In genomic region chr3:18111702-18112311, GRCh38 we compare ENCODE assay signal across 8 cellular contexts.
DNase-seq lines count a peak whose midpoint lies in the region; ATAC-seq and TF ChIP-seq lines count a peak whose summit lies in the region.

No MANE protein-coding gene starts in this region.

- peaks cover 5% of the 10 kb centered on the region; the same call in 1 of the 2 replicates for H3K9me2 ChIP-seq in GM23338 (ENCODE audit: insufficient read depth)

- no peak overlapping the region for H3K4me2 ChIP-seq in GM23338

- H3K9me3 ChIP-seq in breast epithelium = no peaks in the 10 kb centered on the region

- H3K27ac Mint-ChIP-seq in MCF 10A (ENCODE audit: low read depth, unreplicated experiment) (no peak overlapping the region), GM23338 (no peak overlapping the region)
- H3K27ac Mint-ChIP-seq in stimulated activated naive CD8-positive, alpha-beta T cell treated with anti-CD3 and anti-CD28 coated beads, Interleukin-15, amount 100 ng/mL, for 72 hours = peak overlapping the region; percentile 19 to 95

- H3K27me3 ChIP-seq in breast epithelium (no peaks in the 10 kb centered on the region), GM23338 (ENCODE audit: insufficient read depth) (no peaks in the 10 kb centered on the region)

- DNase-seq in MCF 10A (ENCODE audit: unreplicated experiment) = peak; percentile 4
- DNase-seq in breast epithelium (ENCODE audit: low spot score in 2 of 2) = no peak
- DNase-seq in GM23338 (ENCODE audit: low spot score) = peak; percentile 21
- DNase-seq in KG1 (lab: John Stamatoyannopoulos, UW) = peak; percentile 55
- peak; percentile 23 for DNase-seq in amniotic stem cell (lab: John Stamatoyannopoulos, UW)
- DNase-seq in stimulated activated naive CD8-positive, alpha-beta T cell treated with anti-CD3 and anti-CD28 coated beads, Interleukin-15, amount 100 ng/mL, for 72 hours = no peak
- DNase-seq in cerebellum (ENCODE audit: low spot score) = no peak
- no peak for DNase-seq in GF-D8 (lab: John Stamatoyannopoulos, UW)

- peak; percentile 71 for ATAC-seq in GM23338
- ATAC-seq in stimulated activated naive CD8-positive, alpha-beta T cell treated with anti-CD3 and anti-CD28 coated beads, Interleukin-15, amount 100 ng/mL, for 72 hours = peak; percentile 85

- H3K36me3 ChIP-seq in breast epithelium (no peaks in the 10 kb centered on the region), GM23338 (ENCODE audit: insufficient read depth) (no peaks in the 10 kb centered on the region)

- H4K20me1 ChIP-seq in GM23338 (replicated peaks; ENCODE audit: insufficient read depth) = no peaks in the 10 kb centered on the region

- H3K4me3 ChIP-seq in breast epithelium = no peak overlapping the region
- no peak overlapping the region for H3K4me3 ChIP-seq in GM23338

- no TSS peak for BruUV-seq in MCF 10A (replicated peaks; lab: Mats Ljungman, UMichigan)

- H2AFZ ChIP-seq in GM23338 = no peak overlapping the region

- CTCF ChIA-PET in MCF 10A (lab: Yijun Ruan, JAX) = interaction anchor here (0.5 kb wide), 1 partner anchor 19 kb away, joined by 3 read pairs; no protein-coding TSS in a partner anchor

- POLR2A ChIA-PET in MCF 10A (lab: Yijun Ruan, JAX) = interaction anchor here (1.1 kb wide), 1 partner anchor 22 kb away, joined by 3 read pairs; no protein-coding TSS in a partner anchor

- H3K4me3 Mint-ChIP-seq in MCF 10A (ENCODE audit: unreplicated experiment) (no peak overlapping the region), GM23338 (no peak overlapping the region)
- H3K4me3 Mint-ChIP-seq in stimulated activated naive CD8-positive, alpha-beta T cell treated with anti-CD3 and anti-CD28 coated beads, Interleukin-15, amount 100 ng/mL, for 72 hours = peak overlapping the region; percentile 59 to 84

- intact Hi-C loops in MCF 10A (cut with micrococcal nuclease) (no loop called here), breast epithelium (cut with DNase I; ENCODE audit: low total_unique reads) (no loop called here)

- TF ChIP-seq CTCF in MCF 10A (IDR thresholded peaks at IDR 0.05; ENCODE audit: unreplicated experiment) = no peak
- TF ChIP-seq CTCF in breast epithelium (IDR thresholded peaks at IDR 0.05) = no peak
- no peak for TF ChIP-seq CTCF in GM23338 (conservative IDR thresholded peaks at IDR 0.05; ENCODE audit: low read depth in 2 of 2)

- no peaks in the 10 kb centered on the region for H3F3A ChIP-seq in GM23338 (replicated peaks; ENCODE audit: low read depth)

- no peak for TF ChIP-seq POLR2A in breast epithelium (IDR thresholded peaks at IDR 0.05)

- H3K27me3 Mint-ChIP-seq in MCF 10A (ENCODE audit: insufficient read depth, unreplicated experiment) (no peaks in the 10 kb centered on the region), GM23338 (ENCODE audit: insufficient read depth, low read depth, poor library complexity) (peaks cover 4% of the 10 kb centered on the region)
- H3K27me3 Mint-ChIP-seq in stimulated activated naive CD8-positive, alpha-beta T cell treated with anti-CD3 and anti-CD28 coated beads, Interleukin-15, amount 100 ng/mL, for 72 hours = no peaks in the 10 kb centered on the region

- H3K4me1 Mint-ChIP-seq in MCF 10A (ENCODE audit: insufficient read depth, unreplicated experiment) (peaks cover 5% of the 10 kb centered on the region), GM23338 (peaks cover 4% of the 10 kb centered on the region; the same call in 1 of the 3 replicates)
- peaks cover 11% of the 10 kb centered on the region for H3K4me1 Mint-ChIP-seq in stimulated activated naive CD8-positive, alpha-beta T cell treated with anti-CD3 and anti-CD28 coated beads, Interleukin-15, amount 100 ng/mL, for 72 hours

- no peaks in the 10 kb centered on the region for H3K4me1 ChIP-seq in breast epithelium
- H3K4me1 ChIP-seq in GM23338 (ENCODE audit: insufficient read depth) = no peaks in the 10 kb centered on the region

- H3K79me2 ChIP-seq in GM23338 (replicated peaks; ENCODE audit: insufficient read depth) = no peaks in the 10 kb centered on the region

- H3K9me3 Mint-ChIP-seq in MCF 10A (ENCODE audit: unreplicated experiment) (no peaks in the 10 kb centered on the region), GM23338 (no peaks in the 10 kb centered on the region)
- peaks cover 0 to 7% of the 10 kb centered on the region in 2 donors for H3K9me3 Mint-ChIP-seq in stimulated activated naive CD8-positive, alpha-beta T cell treated with anti-CD3 and anti-CD28 coated beads, Interleukin-15, amount 100 ng/mL, for 72 hours

- no peaks in the 10 kb centered on the region for H3K36me3 Mint-ChIP-seq in MCF 10A (ENCODE audit: insufficient read depth, unreplicated experiment)
- H3K36me3 Mint-ChIP-seq in GM23338 (ENCODE audit: low read depth) = no peaks in the 10 kb centered on the region

- H3K27ac ChIP-seq in breast epithelium (no peak overlapping the region), GM23338 (ENCODE audit: low read depth) (no peak overlapping the region)

TF ChIP-seq in GM23338, 12 proteins besides CTCF, POLR2A, EP300 and RAD21 (continues in another document):
- TF ChIP-seq ZNF331 (CRISPR knock-in tag; IDR thresholded peaks at IDR 0.05; ENCODE audit: low read depth) (no peak), ZNF114 (CRISPR knock-in tag; IDR thresholded peaks at IDR 0.05) (no peak), NANOG (IDR thresholded peaks at IDR 0.05; ENCODE audit: borderline replicate concordance) (no peak), ZNF462 (CRISPR knock-in tag; IDR thresholded peaks at IDR 0.05) (no peak)

Comparison
In these comparisons a context has a peak if more than half of its experiments do, and no peak if none do; other contexts are left out.
1. DNase-seq: peak in MCF 10A (single experiment), GM23338 (single experiment), KG1 (single experiment) and amniotic stem cell (single experiment); none in breast epithelium (0 of 2), stimulated activated naive CD8-positive, alpha-beta T cell treated with anti-CD3 and anti-CD28 coated beads, Interleukin-15, amount 100 ng/mL, for 72 hours (0 of 2), cerebellum (single experiment) and GF-D8 (single experiment).
2. H3K27ac Mint-ChIP-seq: peak in stimulated activated naive CD8-positive, alpha-beta T cell treated with anti-CD3 and anti-CD28 coated beads, Interleukin-15, amount 100 ng/mL, for 72 hours (2 of 2); none in MCF 10A (single experiment) and GM23338 (single experiment).
3. H3K4me3 Mint-ChIP-seq: peak in stimulated activated naive CD8-positive, alpha-beta T cell treated with anti-CD3 and anti-CD28 coated beads, Interleukin-15, amount 100 ng/mL, for 72 hours (2 of 2); none in MCF 10A (single experiment) and GM23338 (single experiment).